In genomic region chr12:54191550-54192022, GRCh38 we compare ENCODE assay signal across 8 cellular contexts. TPM values are rescaled to one million over a fixed set of nuclear protein-coding genes. Genes with fewer than 3 reads are reported as not detected.
DNase-seq lines count a peak whose midpoint lies in the region; ATAC-seq lines count a peak whose summit lies in the region.

No MANE protein-coding gene starts in this region.

- H3K9me3 Mint-ChIP-seq in central memory CD8-positive, alpha-beta T cell: no peaks in the 10 kb centered on the region

- ATAC-seq in HG02885 (IDR thresholded peaks at IDR 0.05; ENCODE audit: poor library complexity, unreplicated experiment) (peak; percentile 30), left colon (peak; percentile 63), GM21723 (IDR thresholded peaks at IDR 0.05; ENCODE audit: unreplicated experiment) (no peak)
- peak; percentile 41 for ATAC-seq in central memory CD8-positive, alpha-beta T cell (replicated peaks; ENCODE audit: extremely low read depth, poor library complexity, severe bottlenecking)

- peaks cover 48% of the 10 kb centered on the region for H3K27me3 Mint-ChIP-seq in central memory CD8-positive, alpha-beta T cell

- no peak overlapping the region for H3K27ac Mint-ChIP-seq in central memory CD8-positive, alpha-beta T cell (ENCODE audit: low read depth)

- H3K36me3 Mint-ChIP-seq in central memory CD8-positive, alpha-beta T cell (ENCODE audit: insufficient read depth): peaks cover 4% of the 10 kb centered on the region

- H3K4me1 Mint-ChIP-seq in central memory CD8-positive, alpha-beta T cell: peaks cover 22% of the 10 kb centered on the region

- DNase-seq in DMS153 (lab: John Stamatoyannopoulos, UW) (peak; percentile 58), NCI-H446 (lab: John Stamatoyannopoulos, UW) (peak; percentile 67 to 89), left colon (peak; percentile 59 to 85)
- DNase-seq in activated CD4-positive, CD25-positive, alpha-beta regulatory T cell treated with anti-CD3 and anti-CD28 coated beads, Interleukin-2, amount 50 U/mL, for 72 hours: peak; percentile 69
- peak; percentile 65 for DNase-seq in central memory CD8-positive, alpha-beta T cell (ENCODE audit: low spot score in 2 of 2)
- peak; percentile 75 for DNase-seq in stimulated activated CD4-positive, alpha-beta T cell treated with anti-CD3 and anti-CD28 coated beads, Interleukin-1b, Interleukin-23, amount 100 ng/mL, for 48 hours

- intact Hi-C loops in left colon (cut with DNase I, micrococcal nuclease): loop anchor here (5.0 kb wide), 2 partner anchors 159 to 184 kb away; partner anchors contain the start of genes HOXC5 (in 1 of the 2) and HOXC8 (in 1 of the 2)

- no peak overlapping the region for H3K4me3 Mint-ChIP-seq in central memory CD8-positive, alpha-beta T cell

RNA-seq across cellular contexts. Expression of gene SMUG1, which starts 2.8 kb away (rescaled TPM):
- total RNA-seq in left colon: 10 to 100 TPM; 28.0 to 31.4 TPM
